8 cellular contexts compared by ENCODE assay signal in genomic region chr9:6681147-6681956, GRCh38. TPM values are rescaled to one million over a fixed set of nuclear protein-coding genes. Genes with fewer than 3 reads are reported as not detected.
A peak's percentile ranks its signal among the peaks of the same experiment; 100 is the strongest.
DNase-seq lines count a peak whose midpoint lies in the region; ATAC-seq and TF ChIP-seq lines count a peak whose summit lies in the region.

No MANE protein-coding gene starts in this region.

- H3K79me2 ChIP-seq in osteoblast (ENCODE audit: insufficient read depth, low read length): peaks cover 21% of the 10 kb centered on the region

- peak overlapping the region; percentile 95 for H3K4me2 ChIP-seq in osteoblast (ENCODE audit: insufficient read depth, low read length)

- H4K20me1 ChIP-seq in osteoblast (ENCODE audit: insufficient read depth, low read length): no peaks in the 10 kb centered on the region

- TF ChIP-seq POLR2A in NB4 (IDR thresholded peaks at IDR 0.05; ENCODE audit: extremely low read depth, insufficient read length): peak; percentile 97

- H3K4me3 ChIP-seq in NB4 (ENCODE audit: low read depth, low read length) (peak overlapping the region; percentile 77), SK-N-MC (peak overlapping the region; percentile 97), osteoblast (ENCODE audit: insufficient read depth, low read length) (peak overlapping the region; percentile 81), thoracic aorta (peak overlapping the region; percentile 73)

- peak overlapping the region; percentile 99 for H3K27ac ChIP-seq in SK-N-MC
- H3K27ac ChIP-seq in osteoblast (ENCODE audit: low read depth, low read length): peak overlapping the region; percentile 84
- peak overlapping the region; percentile 88 to 98 for H3K27ac ChIP-seq in thoracic aorta

- peaks cover 3% of the 10 kb centered on the region; the same call in 1 of the 2 replicates for H3K27me3 Mint-ChIP-seq in HFFc6 (ENCODE audit: insufficient read depth)

- no peaks in the 10 kb centered on the region; the same call in 1 of the 2 replicates for H3K36me3 ChIP-seq in SK-N-MC (ENCODE audit: insufficient read depth, low read length)
- no peaks in the 10 kb centered on the region for H3K36me3 ChIP-seq in osteoblast (ENCODE audit: insufficient read depth, low read length)
- H3K36me3 ChIP-seq in thoracic aorta: no peaks in the 10 kb centered on the region

- H3K4me1 ChIP-seq in osteoblast (ENCODE audit: insufficient read depth, low read length) (peaks cover 15% of the 10 kb centered on the region), thoracic aorta (ENCODE audit: control insufficient read depth in 1 of 2, low read depth in 2 of 2) (peaks cover 9% of the 10 kb centered on the region in 2 donors)

- no peaks in the 10 kb centered on the region for H3K9me3 Mint-ChIP-seq in HFFc6
- H3K9me3 Mint-ChIP-seq in activated naive CD4-positive, alpha-beta T cell treated with anti-CD3 and anti-CD28 coated beads, Interleukin-2, amount 50 U/mL, for 72 hours: no peaks in the 10 kb centered on the region

- H3K9me3 ChIP-seq in SK-N-MC (ENCODE audit: low read depth, low read length) (no peaks in the 10 kb centered on the region), osteoblast (ENCODE audit: low read depth, low read length) (no peaks in the 10 kb centered on the region), thoracic aorta (no peaks in the 10 kb centered on the region)

- peak overlapping the region; percentile 98 for H3K9ac ChIP-seq in SK-N-MC (ENCODE audit: insufficient read length)

- H2AFZ ChIP-seq in osteoblast (ENCODE audit: low read length): peak overlapping the region; percentile 96

- DNase-seq in GM04503 (ENCODE audit: low read depth) (peak; percentile 79), HFFc6 (peak; percentile 94), NB4 (ENCODE audit: low read depth) (peak; percentile 100), SK-N-MC (ENCODE audit: low read depth, low spot score) (peak; percentile 58), glomerular visceral epithelial cell (ENCODE audit: extremely low spot score) (peak; percentile 99), osteoblast (ENCODE audit: insufficient read length, low spot score, missing footprints) (peak; percentile 98), thoracic aorta (ENCODE audit: low spot score) (peak; percentile 90)
- DNase-seq in activated naive CD4-positive, alpha-beta T cell treated with anti-CD3 and anti-CD28 coated beads, Interleukin-2, amount 50 U/mL, for 72 hours (ENCODE audit: low spot score in 2 of 2): peak; percentile 88 to 97

- TF ChIP-seq CTCF in HFFc6 (IDR thresholded peaks at IDR 0.05): no peak
- no peak for TF ChIP-seq CTCF in NB4 (IDR thresholded peaks at IDR 0.05; ENCODE audit: low read depth, low read length)
- TF ChIP-seq CTCF in osteoblast (IDR thresholded peaks at IDR 0.05; ENCODE audit: extremely low read depth, low read depth, low read length): no peak
- no peak for TF ChIP-seq CTCF in thoracic aorta (IDR thresholded peaks at IDR 0.05)

- H3K27me3 ChIP-seq in osteoblast (ENCODE audit: insufficient read depth, low read length): no peaks in the 10 kb centered on the region
- H3K27me3 ChIP-seq in thoracic aorta (replicated peaks; ENCODE audit: insufficient read depth): no peaks in the 10 kb centered on the region

- peak overlapping the region; percentile 99 for H3K27ac Mint-ChIP-seq in HFFc6
- peak overlapping the region; percentile 99 for H3K27ac Mint-ChIP-seq in activated naive CD4-positive, alpha-beta T cell treated with anti-CD3 and anti-CD28 coated beads, Interleukin-2, amount 50 U/mL, for 72 hours

- ATAC-seq in activated naive CD4-positive, alpha-beta T cell treated with anti-CD3 and anti-CD28 coated beads, Interleukin-2, amount 50 U/mL, for 72 hours: peak; percentile 91 to 93
- peak; percentile 97 for ATAC-seq in thoracic aorta (ENCODE audit: insufficient number of reproducible peaks, low FRiP score, low read depth)

- peak overlapping the region; percentile 96 for H3K4me3 Mint-ChIP-seq in HFFc6

- peaks cover 8% of the 10 kb centered on the region for H3K36me3 Mint-ChIP-seq in HFFc6 (ENCODE audit: low read depth)
- peaks cover 6 to 16% of the 10 kb centered on the region in 2 donors for H3K36me3 Mint-ChIP-seq in activated naive CD4-positive, alpha-beta T cell treated with anti-CD3 and anti-CD28 coated beads, Interleukin-2, amount 50 U/mL, for 72 hours

- peaks cover 23% of the 10 kb centered on the region for H3K4me1 Mint-ChIP-seq in HFFc6 (ENCODE audit: low read depth)

RNA-seq across cellular contexts. Expression of gene GLDC, which starts 35.8 kb away (rescaled TPM):
- total RNA-seq in HFFc6 (2021; fragmentation: NEBNext Ultra II Directional; extraction: Animal tissue kit (Norgen Biotek cat#: 25700)): under 1 TPM; 0.12 to 0.41 (median 0.23) TPM
- 1 to 10 TPM in 1 of 2 donors, under 1 TPM in 1; 0.96 to 2.5 TPM for total RNA-seq in activated naive CD4-positive, alpha-beta T cell treated with anti-CD3 and anti-CD28 coated beads, Interleukin-2, amount 50 U/mL, for 72 hours
- 0.72 and 2.4 TPM in 2 replicates for total RNA-seq in osteoblast
- total RNA-seq in thoracic aorta: 1 to 10 TPM; 3.0 to 7.9 TPM

Comparison
In these comparisons a context has a peak if more than half of its experiments do, and no peak if none do; other contexts are left out.
1. Peak in every context shown above with its lines: DNase-seq, ATAC-seq, H3K4me3 ChIP-seq and H3K27ac ChIP-seq.